Comparison of ENCODE assay signal across 22 cellular contexts in genomic region chr1:121587230-121587569, GRCh38.
"Had no signal": no experiment of that assay in that cellular context is flagged by ENCODE, and none has a peak within 500 bp of the region (broad histone marks: within the 10 kb centered on the region; RNA-seq: fewer than 3 reads in every experiment).

No MANE protein-coding gene starts in this region.

- H3K4me3 Mint-ChIP-seq: activated CD4-positive, alpha-beta memory T cell treated with anti-CD3 and anti-CD28 coated beads, Interleukin-2, amount 10 ng/mL, durations not matched to agents 7 days and 5 days; activated naive CD8-positive, alpha-beta T cell treated with anti-CD3 and anti-CD28 coated beads for 36 hours; activated T-cell treated with anti-CD3 and anti-CD28 coated beads, Interleukin-2, amount 50 U/mL, for 72 hours; natural killer cell; T-helper 17 cell had no signal

- FAIRE-seq: keratinocyte had no signal

- H3K4me3 ChIP-seq: body of pancreas, gastrocnemius medialis, right atrium auricular region, skin epidermis, transverse colon had no signal

- H3K27me3 Mint-ChIP-seq: activated CD4-positive, alpha-beta memory T cell treated with anti-CD3 and anti-CD28 coated beads, Interleukin-2, amount 10 ng/mL, durations not matched to agents 7 days and 5 days; activated naive CD8-positive, alpha-beta T cell treated with anti-CD3 and anti-CD28 coated beads for 36 hours; progenitor cell of endocrine pancreas; T-helper 17 cell had no signal

- H3K27ac Mint-ChIP-seq: activated naive CD8-positive, alpha-beta T cell treated with anti-CD3 and anti-CD28 coated beads for 36 hours; activated T-cell treated with anti-CD3 and anti-CD28 coated beads, Interleukin-2, amount 50 U/mL, for 72 hours; natural killer cell had no signal

- DNase-seq: activated CD4-positive, alpha-beta T cell treated with anti-CD3 and anti-CD28 coated beads for 4 hours; activated CD8-positive, alpha-beta memory T cell treated with anti-CD3 and anti-CD28 coated beads, Interleukin-2, amount 50 U/mL, for 48 hours; activated gamma-delta T cell; activated naive CD8-positive, alpha-beta T cell treated with anti-CD3 and anti-CD28 coated beads for 36 hours; activated T-cell treated with anti-CD3 and anti-CD28 coated beads, Interleukin-2, amount 50 U/mL, for 72 hours; amygdala; cortex of kidney; effector memory CD4-positive, alpha-beta T cell; erythroblast; gastrocnemius medialis; natural killer cell; nucleus accumbens; stimulated activated CD4-positive, alpha-beta T cell treated with anti-CD3 and anti-CD28 coated beads, Interleukin-4, amount 100 ng/mL, for 1 hour; T-helper 17 cell; WERI-Rb-1 had no signal

- H3K36me3 ChIP-seq: gastrocnemius medialis, right atrium auricular region, transverse colon, WERI-Rb-1 had no signal

- H3K9me3 ChIP-seq: gastrocnemius medialis had no signal

- H3K27ac ChIP-seq: body of pancreas, gastrocnemius medialis, right atrium auricular region, skin epidermis, transverse colon, WERI-Rb-1 had no signal

- ATAC-seq: activated T-cell treated with anti-CD3 and anti-CD28 coated beads, Interleukin-2, amount 50 U/mL, for 72 hours; body of pancreas; gastrocnemius medialis; natural killer cell; T-helper 17 cell had no signal

- H3K4me1 ChIP-seq: gastrocnemius medialis, right atrium auricular region, transverse colon had no signal

- H3K36me3 Mint-ChIP-seq: natural killer cell had no signal

- H3K27me3 ChIP-seq: body of pancreas, gastrocnemius medialis, right atrium auricular region, transverse colon had no signal
